ENCODE assay signal across 20 cellular contexts in the genomic region with DNA sequence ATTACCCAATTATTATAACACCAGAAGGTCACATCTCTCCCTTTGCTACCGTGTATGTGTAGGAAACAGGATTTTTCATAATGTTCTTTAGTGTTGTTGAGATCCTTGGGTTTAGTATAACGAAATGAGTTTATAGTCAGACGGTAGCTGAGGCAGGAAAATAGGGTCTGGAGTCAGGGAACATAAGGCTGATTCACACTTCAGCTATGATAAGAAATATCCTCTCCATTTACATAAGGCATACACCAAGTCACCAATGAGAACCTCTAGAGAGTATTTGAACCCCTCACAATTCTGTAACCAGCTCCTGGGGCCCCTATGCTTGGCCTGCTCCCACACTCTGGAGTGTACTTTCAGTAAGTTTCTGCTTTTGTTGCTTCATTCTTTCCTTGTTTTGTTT.
"Had no signal": no experiment of that assay in that cellular context is flagged by ENCODE, and none has a peak within 500 bp of the region (broad histone marks: within the 10 kb centered on the region; RNA-seq: fewer than 3 reads in every experiment).

No MANE protein-coding gene starts in this region.

- ATAC-seq: effector memory CD8-positive, alpha-beta T cell; gastroesophageal sphincter; left cardiac atrium; lower lobe of right lung; natural killer cell; pancreas; right cardiac atrium; stimulated activated naive B cell treated with anti-CD40 and anti-IgM and Interleukin-4, amounts not matched to agents 10 μg/mL and 1 μg/mL and 100 μg/mL, for 72 hours; stimulated activated naive CD8-positive, alpha-beta T cell treated with anti-CD3 and anti-CD28 coated beads, Interleukin-15, amount 100 ng/mL, for 72 hours; upper lobe of right lung had no signal

- H3K27ac ChIP-seq: epithelial cell of prostate, esophagus squamous epithelium, gastroesophageal sphincter, left ventricle myocardium inferior, lower lobe of right lung, pancreas, testis, tibial nerve, upper lobe of right lung, vagina had no signal

- H3K4me3 ChIP-seq: esophagus squamous epithelium, gastroesophageal sphincter, left ventricle myocardium inferior, lower lobe of right lung, pancreas, testis, tibial nerve, upper lobe of right lung, vagina had no signal

- H3K4me1 ChIP-seq: gastroesophageal sphincter, lower lobe of right lung, pancreas, vagina had no signal

- DNase-seq: effector memory CD8-positive, alpha-beta T cell; esophagus squamous epithelium; immature natural killer cell; kidney; left cardiac atrium; left ventricle myocardium inferior; lower lobe of right lung; natural killer cell; pancreas; right cardiac atrium; stimulated activated CD4-positive, alpha-beta T cell treated with anti-CD3 and anti-CD28 coated beads, Interleukin-2, amount 100 ng/mL, for 24 hours; stimulated activated CD4-positive, alpha-beta T cell treated with anti-CD3 and anti-CD28 coated beads, Interleukin-4, amount 100 ng/mL, for 4 hours; stimulated activated naive B cell treated with anti-CD40 and anti-IgM and Interleukin-4, amounts not matched to agents 10 μg/mL and 1 μg/mL and 100 μg/mL, for 72 hours; stimulated activated naive CD8-positive, alpha-beta T cell treated with anti-CD3 and anti-CD28 coated beads, Interleukin-15, amount 100 ng/mL, for 72 hours; testis; upper lobe of right lung had no signal

- H3K36me3 ChIP-seq: esophagus squamous epithelium, gastroesophageal sphincter, left ventricle myocardium inferior, lower lobe of right lung, pancreas, tibial nerve, upper lobe of right lung, vagina had no signal

- H3K27me3 ChIP-seq: esophagus squamous epithelium, gastroesophageal sphincter, pancreas, testis, tibial nerve, upper lobe of right lung, vagina had no signal
